Comparison of ENCODE assay signal across 1 cellular context in genomic region chr22:23151827-23152226, GRCh38.
TF ChIP-seq lines count a peak whose summit lies in the region.

No MANE protein-coding gene starts in this region.

TF ChIP-seq in HCT116, 20 proteins besides CTCF, POLR2A, EP300 and RAD21 (continued from another document):
- TF ChIP-seq ZBTB33 (IDR thresholded peaks at IDR 0.05; ENCODE audit: extremely low read depth, insufficient replicate concordance, low read length) (no peak), POLR2AphosphoS5 (IDR thresholded peaks at IDR 0.05; ENCODE audit: low read depth, low read length) (no peak), YY1 (IDR thresholded peaks at IDR 0.05; ENCODE audit: extremely low read depth, insufficient replicate concordance, low read depth, low read length) (no peak), JUND (IDR thresholded peaks at IDR 0.05) (no peak), SRF (IDR thresholded peaks at IDR 0.05; ENCODE audit: low read depth) (no peak), CEBPB (IDR thresholded peaks at IDR 0.05; ENCODE audit: low read depth) (no peak), MAX (IDR thresholded peaks at IDR 0.05) (no peak), REST (IDR thresholded peaks at IDR 0.05; ENCODE audit: low read depth) (no peak)
